Comparison of ENCODE assay signal across 34 cellular contexts in the genomic region with DNA sequence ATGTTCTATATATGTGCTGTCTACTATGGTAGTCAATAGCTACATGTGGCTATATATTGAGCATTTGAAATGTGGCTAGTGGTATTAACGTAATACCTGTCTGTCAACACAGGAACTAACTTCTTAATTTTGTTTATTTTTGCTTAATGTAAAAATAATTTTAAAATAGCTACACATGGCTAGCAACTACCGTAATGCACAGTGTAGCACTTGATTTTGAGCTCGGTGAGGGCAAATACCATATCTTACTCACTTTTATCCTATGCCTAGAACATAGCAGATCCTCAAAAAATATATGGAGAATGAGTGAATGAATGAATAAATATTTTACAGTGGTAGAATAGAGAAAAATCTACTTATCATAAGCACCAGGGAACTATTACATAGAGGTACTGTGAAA.
"Had no signal": no experiment of that assay in that cellular context is flagged by ENCODE, and none has a peak within 500 bp of the region (broad histone marks: within the 10 kb centered on the region; RNA-seq: fewer than 3 reads in every experiment).

No MANE protein-coding gene starts in this region.

- H3K36me3 ChIP-seq: MG63 had no signal

- H3K4me3 ChIP-seq: MG63 had no signal

- H3K27me3 ChIP-seq: MG63 had no signal

- H3K9me3 ChIP-seq: MG63 had no signal

- DNase-seq: Karpas-422, Kasumi-1, MG63, MM.1S, MV-4-11, NCI-H1048, NCI-H1092, NCI-H1092 treated with DMSO at 0.1 percent for 48 hours, NCI-H1105, NCI-H1105 treated with DMSO at 0.1 percent for 48 hours, NCI-H1417, NCI-H1417 treated with DMSO at 0.1 percent for 48 hours, NCI-H1436, NCI-H1436 treated with DMSO at 0.1 percent for 48 hours, NCI-H146, NCI-H1694, NCI-H1694 treated with DMSO at 0.1 percent for 48 hours, NCI-H187, NCI-H187 treated with DMSO at 0.1 percent for 48 hours, NCI-H1930, NCI-H2029, NCI-H2029 treated with DMSO at 0.1 percent for 48 hours, NCI-H2081, NCI-H2081 treated with DMSO at 0.1 percent for 48 hours, NCI-H2107, NCI-H2171, NCI-H2171 treated with DMSO at 0.1 percent for 48 hours, NCI-H2227 treated with DMSO at 0.1 percent for 48 hours, NCI-H226, NCI-H345, NCI-H446, NCI-H446 treated with DMSO at 0.1 percent for 48 hours, NCI-H510A, NCI-H510A treated with DMSO at 0.1 percent for 48 hours had no signal
